7 cellular contexts compared by ENCODE assay signal in genomic region chr19:2610637-2611482, GRCh38.
DNase-seq lines count a peak whose midpoint lies in the region; ATAC-seq and TF ChIP-seq lines count a peak whose summit lies in the region.

No MANE protein-coding gene starts in this region.

- H3K36me3 Mint-ChIP-seq in effector memory CD8-positive, alpha-beta T cell (ENCODE audit: insufficient read depth), result peaks cover 28% of the 10 kb centered on the region

- H3K4me3 ChIP-seq in mesodermal cell (ENCODE audit: extremely low read depth, insufficient read depth, low read length, poor library complexity, severe bottlenecking), result no peak overlapping the region

- H3K27me3 Mint-ChIP-seq in effector memory CD8-positive, alpha-beta T cell, result no peaks in the 10 kb centered on the region

- TF ChIP-seq CTCF in GM10248 (IDR thresholded peaks at IDR 0.05; ENCODE audit: control extremely low read depth, extremely low read depth, low read depth, missing control alignments), result peak; percentile 99

- peak overlapping the region; percentile 62 for H3K27ac ChIP-seq in mesodermal cell (ENCODE audit: low read depth, low read length, severe bottlenecking)

- no peaks in the 10 kb centered on the region for H3K9me3 Mint-ChIP-seq in effector memory CD8-positive, alpha-beta T cell

- CTCF ChIA-PET in GM10248 (lab: Yijun Ruan, JAX), result interaction anchor here (0.7 to 8.9 kb wide), 37 partner anchors 8 to 459 kb away, joined by 3 to 126 read pairs (median 5); partner anchors contain the start of genes AP3D1, GADD45B, LMNB2 and TIMM13

- DNase-seq in GM10248 (ENCODE audit: extremely low spot score) (peak; percentile 72), NCI-H526 (lab: John Stamatoyannopoulos, UW) (peak; percentile 35 to 85)
- DNase-seq in activated CD8-positive, alpha-beta memory T cell treated with anti-CD3 and anti-CD28 coated beads for 4 hours (ENCODE audit: low read depth in 2 of 2), result peak; percentile 73 to 84
- peak; percentile 87 to 91 (median 90) for DNase-seq in effector memory CD8-positive, alpha-beta T cell
- peak; percentile 76 for DNase-seq in stimulated activated CD8-positive, alpha-beta memory T cell treated with anti-CD3 and anti-CD28 coated beads, Interleukin-12 subunit alpha, Interleukin-12 subunit beta, amount 100 ng/mL, for 4 hours (ENCODE audit: low read depth)

- H3K27ac Mint-ChIP-seq in effector memory CD8-positive, alpha-beta T cell, result peak overlapping the region; percentile 68

- POLR2A ChIA-PET in GM10248 (lab: Yijun Ruan, JAX), result interaction anchor here (0.5 to 5.8 kb wide), 10 partner anchors 10 to 943 kb away, joined by 3 to 275 read pairs (median 6); partner anchors contain the start of gene GADD45B

- H3K9me3 ChIP-seq in mesodermal cell (ENCODE audit: control insufficient read depth, low read length), result peaks cover 4% of the 10 kb centered on the region

- no peaks in the 10 kb centered on the region for H3K4me1 ChIP-seq in mesodermal cell (ENCODE audit: control insufficient read depth, insufficient read depth, low read length, poor library complexity, severe bottlenecking)

- H3K36me3 ChIP-seq in mesodermal cell (ENCODE audit: control insufficient read depth, insufficient read depth, low read length), result no peaks in the 10 kb centered on the region

- H3K4me3 Mint-ChIP-seq in effector memory CD8-positive, alpha-beta T cell, result peak overlapping the region; percentile 79 to 81

- H3K4me1 Mint-ChIP-seq in effector memory CD8-positive, alpha-beta T cell (ENCODE audit: low read depth in 2 of 2), result peaks cover 35% of the 10 kb centered on the region in 2 donors

- 17 to 26% methylated on average over 24 to 37 of the region's 46 CpGs for WGBS in mesodermal cell (ENCODE audit: insufficient coverage in 2 of 2), 2 experiments

- ATAC-seq in HG03025 (IDR thresholded peaks at IDR 0.05; ENCODE audit: low FRiP score, unreplicated experiment), result peak; percentile 26
- peak; percentile 37 for ATAC-seq in effector memory CD8-positive, alpha-beta T cell (replicated peaks)
